Comparison of ENCODE assay signal across 12 cellular contexts in the genomic region with DNA sequence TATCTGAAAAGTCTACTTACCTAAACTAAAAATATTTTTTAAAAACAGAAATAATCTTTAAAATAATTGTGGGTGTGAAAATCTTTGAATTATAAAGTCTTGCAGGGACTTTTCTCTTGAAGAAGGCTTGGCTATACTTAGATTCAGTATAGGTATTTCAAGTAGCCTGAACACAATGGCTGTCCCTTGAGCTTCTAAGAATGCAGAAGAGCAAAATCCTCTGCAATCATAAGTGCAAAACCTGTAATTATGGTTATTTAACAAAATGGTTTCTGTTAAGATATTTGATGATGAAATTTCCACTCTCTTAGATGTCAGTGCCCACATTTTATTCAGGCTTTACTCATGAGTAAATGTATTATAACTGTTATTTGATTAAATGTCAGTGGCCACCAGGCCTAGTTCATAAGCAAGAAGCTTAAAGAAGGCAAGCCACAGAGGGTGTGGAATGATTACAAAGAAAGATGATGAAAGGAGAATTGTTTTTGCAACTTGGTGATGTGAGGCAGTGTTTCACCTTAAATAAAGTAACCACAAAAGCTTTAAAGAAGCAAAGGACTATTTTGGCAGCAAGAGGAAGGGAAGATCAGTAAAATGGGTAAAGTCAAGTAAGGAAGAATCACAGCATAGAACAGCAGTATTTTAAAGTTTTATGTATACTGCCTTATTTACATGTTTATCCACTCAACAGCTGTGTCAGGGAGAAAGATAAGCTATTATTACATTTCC.
DNase-seq lines count a peak whose midpoint lies in the region; ATAC-seq and TF ChIP-seq lines count a peak whose summit lies in the region.
"Had no signal": no experiment of that assay in that cellular context is flagged by ENCODE, and none has a peak within 500 bp of the region (broad histone marks: within the 10 kb centered on the region; RNA-seq: fewer than 3 reads in every experiment).

No MANE protein-coding gene starts in this region.

- POLR2A ChIA-PET in activated naive CD8-positive, alpha-beta T cell treated with anti-CD3 and anti-CD28 coated beads, Interleukin-2, amount 10 ng/mL, durations not matched to agents 7 days and 5 days (lab: Charles Lee) = interaction anchor here (1.4 kb wide), 1 partner anchor 24 kb away, joined by 5 read pairs; no protein-coding TSS in a partner anchor

- no peak for TF ChIP-seq CTCF in HL-60 (IDR thresholded peaks at IDR 0.05; ENCODE audit: insufficient read depth, low read length)

- intact Hi-C loops in activated naive CD4-positive, alpha-beta T cell treated with anti-CD3 and anti-CD28 coated beads for 36 hours (cut with micrococcal nuclease) = loop anchor here (1.0 to 2.0 kb wide), 3 partner anchors 32 to 187 kb away; no protein-coding TSS in a partner anchor
- intact Hi-C loops in head of caudate nucleus (cut with DNase I) = no loop called here

- peaks cover 35% of the 10 kb centered on the region for H3K4me1 Mint-ChIP-seq in activated naive CD4-positive, alpha-beta T cell treated with anti-CD3 and anti-CD28 coated beads for 36 hours (ENCODE audit: low read depth)
- H3K4me1 Mint-ChIP-seq in activated naive CD8-positive, alpha-beta T cell treated with anti-CD3 and anti-CD28 coated beads, Interleukin-2, amount 10 ng/mL, durations not matched to agents 7 days and 5 days = peaks cover 5% of the 10 kb centered on the region

- no peaks in the 10 kb centered on the region for H3K27me3 Mint-ChIP-seq in activated naive CD4-positive, alpha-beta T cell treated with anti-CD3 and anti-CD28 coated beads for 36 hours (ENCODE audit: low read depth)
- H3K27me3 Mint-ChIP-seq in activated naive CD8-positive, alpha-beta T cell treated with anti-CD3 and anti-CD28 coated beads, Interleukin-2, amount 10 ng/mL, durations not matched to agents 7 days and 5 days = no peaks in the 10 kb centered on the region

- H3K27ac ChIP-seq in HL-60 (replicated peaks) = peak overlapping the region; percentile 20; the same call in 1 of the 2 replicates
- H3K27ac ChIP-seq: skin epidermis had no signal

- CTCF ChIA-PET in activated naive CD4-positive, alpha-beta T cell treated with anti-CD3 and anti-CD28 coated beads for 36 hours (lab: Charles Lee) = no interaction called here

- peaks cover 14% of the 10 kb centered on the region for H3K9me3 Mint-ChIP-seq in activated naive CD4-positive, alpha-beta T cell treated with anti-CD3 and anti-CD28 coated beads for 36 hours
- H3K9me3 Mint-ChIP-seq in activated naive CD8-positive, alpha-beta T cell treated with anti-CD3 and anti-CD28 coated beads, Interleukin-2, amount 10 ng/mL, durations not matched to agents 7 days and 5 days = peaks cover 12% of the 10 kb centered on the region

- peak overlapping the region; percentile 16 for H3K27ac Mint-ChIP-seq in activated naive CD4-positive, alpha-beta T cell treated with anti-CD3 and anti-CD28 coated beads for 36 hours
- peak overlapping the region; percentile 71 for H3K27ac Mint-ChIP-seq in activated naive CD8-positive, alpha-beta T cell treated with anti-CD3 and anti-CD28 coated beads, Interleukin-2, amount 10 ng/mL, durations not matched to agents 7 days and 5 days

- H3K27me3 ChIP-seq in HL-60 (ENCODE audit: insufficient read depth, poor library complexity, severe bottlenecking) = no peaks in the 10 kb centered on the region

- no peak overlapping the region for H3K4me3 Mint-ChIP-seq in activated naive CD4-positive, alpha-beta T cell treated with anti-CD3 and anti-CD28 coated beads for 36 hours
- H3K4me3 Mint-ChIP-seq in activated naive CD8-positive, alpha-beta T cell treated with anti-CD3 and anti-CD28 coated beads, Interleukin-2, amount 10 ng/mL, durations not matched to agents 7 days and 5 days = peak overlapping the region; percentile 31

- DNase-seq in activated naive CD4-positive, alpha-beta T cell treated with anti-CD3 and anti-CD28 coated beads for 36 hours = peak; percentile 18
- DNase-seq in activated naive CD4-positive, alpha-beta T cell treated with Interleukin-2 at 50 U/mL for 16 hours = no peak
- DNase-seq in HL-60 (ENCODE audit: low read depth in 1 of 2, low spot score in 1 of 2) = peak in 1 of 2 experiments; percentile 16
- no peak for DNase-seq in activated naive CD8-positive, alpha-beta T cell treated with anti-CD3 and anti-CD28 coated beads, Interleukin-2, amount 10 ng/mL, durations not matched to agents 7 days and 5 days
- no peak for DNase-seq in stimulated activated naive CD8-positive, alpha-beta T cell treated with anti-CD3 and anti-CD28 coated beads, Interleukin-15, Interleukin-2, amounts not matched to agents 100 U/mL and 50 U/mL, for 24 hours
- no peak for DNase-seq in head of caudate nucleus
- DNase-seq in NCI-H2171 treated with DMSO at 0.1 percent for 48 hours (lab: John Stamatoyannopoulos, UW) = no peak
- DNase-seq in NK-92 treated with Interleukin-12 subunit alpha and Interleukin-12 subunit beta, amount 100 ng/mL, for 24 hours (lab: John Stamatoyannopoulos, UW) = no peak
- DNase-seq: foreskin melanocyte; NCI-H524; stimulated activated naive CD4-positive, alpha-beta T cell treated with Interleukin-2 at 50 U/mL for 16 hours had no signal

- H3K4me3 ChIP-seq in HL-60 (replicated peaks; ENCODE audit: insufficient read depth, low read length) = no peak overlapping the region
- H3K4me3 ChIP-seq: skin epidermis had no signal

- peaks cover 16% of the 10 kb centered on the region for H3K36me3 Mint-ChIP-seq in activated naive CD4-positive, alpha-beta T cell treated with anti-CD3 and anti-CD28 coated beads for 36 hours (ENCODE audit: low read depth)
- H3K36me3 Mint-ChIP-seq in activated naive CD8-positive, alpha-beta T cell treated with anti-CD3 and anti-CD28 coated beads, Interleukin-2, amount 10 ng/mL, durations not matched to agents 7 days and 5 days = peaks cover 20% of the 10 kb centered on the region

- peak; percentile 75 for ATAC-seq in activated naive CD8-positive, alpha-beta T cell treated with anti-CD3 and anti-CD28 coated beads, Interleukin-2, amount 10 ng/mL, durations not matched to agents 7 days and 5 days (ENCODE audit: low read depth)
- peak; percentile 92 for ATAC-seq in stimulated activated naive CD8-positive, alpha-beta T cell treated with anti-CD3 and anti-CD28 coated beads, Interleukin-15, Interleukin-2, amounts not matched to agents 100 U/mL and 50 U/mL, for 24 hours
